ENCODE assay signal across 16 cellular contexts in the genomic region with DNA sequence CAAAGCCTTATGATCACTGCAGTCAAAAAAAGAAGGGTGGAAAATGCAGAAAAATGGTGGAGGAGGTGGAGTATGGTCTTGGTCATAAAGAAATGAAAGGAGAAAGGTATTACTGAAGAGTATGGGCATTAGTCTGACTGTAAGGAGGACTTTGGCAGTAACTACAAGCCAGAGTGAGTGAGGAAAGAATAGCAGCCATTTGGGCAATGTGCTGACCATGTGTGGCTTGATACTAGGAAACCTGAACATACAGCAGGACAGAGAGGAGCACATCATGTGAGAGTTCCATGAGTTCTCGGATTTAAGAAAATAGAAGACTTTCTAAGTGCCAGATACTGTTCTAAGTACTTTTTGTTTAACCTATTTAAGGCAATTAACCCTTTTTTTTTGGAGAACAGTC. TPM values are rescaled to one million over a fixed set of nuclear protein-coding genes. Genes with fewer than 3 reads are reported as not detected.
DNase-seq lines count a peak whose midpoint lies in the region; ATAC-seq and TF ChIP-seq lines count a peak whose summit lies in the region.
"Had no signal": no experiment of that assay in that cellular context is flagged by ENCODE, and none has a peak within 500 bp of the region (broad histone marks: within the 10 kb centered on the region; RNA-seq: fewer than 3 reads in every experiment).

No MANE protein-coding gene starts in this region.

- no peak for TF ChIP-seq POLR2A in gastrocnemius medialis (IDR thresholded peaks at IDR 0.05)
- TF ChIP-seq POLR2A in breast epithelium (IDR thresholded peaks at IDR 0.05): no peak

- intact Hi-C loops in gastrocnemius medialis (cut with DNase I; ENCODE audit: low total_unique reads) (no loop called here), breast epithelium (cut with DNase I; ENCODE audit: low total_unique reads) (no loop called here)

- H3K9me3 ChIP-seq in gastrocnemius medialis (no peaks in the 10 kb centered on the region), breast epithelium (no peaks in the 10 kb centered on the region)

- H3K27me3 ChIP-seq in gastrocnemius medialis (no peaks in the 10 kb centered on the region), breast epithelium (no peaks in the 10 kb centered on the region)

- ATAC-seq in gastrocnemius medialis (peak; percentile 64 to 87), HG03565 (IDR thresholded peaks at IDR 0.05; ENCODE audit: unreplicated experiment) (no peak)
- ATAC-seq: HepG2 had no signal

- DNase-seq in AG20443 (ENCODE audit: low spot score) (peak; percentile 19), choroid plexus epithelial cell (ENCODE audit: low read depth) (peak; percentile 13), fibroblast of the conjunctiva (ENCODE audit: low read depth) (peak; percentile 26), gastrocnemius medialis (no peak), T1000 (lab: John Stamatoyannopoulos, UW) (no peak), breast epithelium (ENCODE audit: low spot score in 2 of 2) (no peak)
- DNase-seq: 8988T; C1 segment of cervical spinal cord; CD4-positive, alpha-beta memory T cell; DMS79 treated with DMSO at 0.1 percent for 48 hours; EL; HCEC 1CT; HFFc6 had no signal

- TF ChIP-seq CTCF in choroid plexus epithelial cell (conservative IDR thresholded peaks at IDR 0.05; ENCODE audit: low read depth, low read length): no peak
- TF ChIP-seq CTCF in gastrocnemius medialis (IDR thresholded peaks at IDR 0.05 in 4 of 5, conservative IDR thresholded peaks at IDR 0.05 in 1 of 5): no peak
- no peak for TF ChIP-seq CTCF in breast epithelium (IDR thresholded peaks at IDR 0.05)

- H3K27ac ChIP-seq in gastrocnemius medialis (peak overlapping the region in 2 of 4 donors; percentile 39 to 58), breast epithelium (no peak overlapping the region)

- H3K36me3 ChIP-seq in gastrocnemius medialis (no peaks in the 10 kb centered on the region), breast epithelium (no peaks in the 10 kb centered on the region)

- H3K4me3 ChIP-seq in choroid plexus epithelial cell (ENCODE audit: low read depth, low read length): no peak overlapping the region
- no peak overlapping the region for H3K4me3 ChIP-seq in gastrocnemius medialis
- H3K4me3 ChIP-seq in breast epithelium: no peak overlapping the region

- in situ Hi-C loops in gastrocnemius medialis (cut with MboI; ENCODE audit: low sequenced_read_pairs in 4 of 4): no loop called here

- H3K4me1 ChIP-seq in gastrocnemius medialis (peaks cover 5 to 14% of the 10 kb centered on the region in 2 donors), breast epithelium (no peaks in the 10 kb centered on the region)

RNA-seq across cellular contexts. Expression of a gene that starts 8.5 kb away (rescaled TPM):
- total RNA-seq in gastrocnemius medialis: 10 to 100 TPM; 38.6 to 63.9 (median 56.1) TPM
- 10 to 100 TPM; 14.4 to 40.5 (median 17.9) TPM for total RNA-seq in breast epithelium
- total RNA-seq: B cell had no signal

Comparison
In these comparisons a context has a peak if more than half of its experiments do, and no peak if none do; other contexts are left out.
1. DNase-seq: peak in AG20443 (single experiment), choroid plexus epithelial cell (single experiment) and fibroblast of the conjunctiva (single experiment); none in gastrocnemius medialis (0 of 2), T1000 (single experiment) and breast epithelium (0 of 2).